1 cellular context compared by ENCODE assay signal in genomic region chr1:41557751-41558455, GRCh38.
TF ChIP-seq lines count a peak whose summit lies in the region.

No MANE protein-coding gene starts in this region.

TF ChIP-seq in HepG2, 621 proteins besides CTCF, POLR2A, EP300 and RAD21 (continued from another document):
- TF ChIP-seq DZIP1 (CRISPR knock-in tag; IDR thresholded peaks at IDR 0.05) (no peak), KDM6A (CRISPR knock-in tag; IDR thresholded peaks at IDR 0.05; ENCODE audit: low read depth) (no peak), NR2C2 (CRISPR knock-in tag; IDR thresholded peaks at IDR 0.05; ENCODE audit: borderline replicate concordance) (no peak), ZMYM3 (CRISPR knock-in tag; IDR thresholded peaks at IDR 0.05) (no peak), RARA (CRISPR knock-in tag; IDR thresholded peaks at IDR 0.05) (no peak), WIZ (CRISPR knock-in tag; IDR thresholded peaks at IDR 0.05) (no peak), MXD4 (CRISPR knock-in tag; IDR thresholded peaks at IDR 0.05) (no peak), REPIN1 (CRISPR knock-in tag; IDR thresholded peaks at IDR 0.05; ENCODE audit: borderline replicate concordance, low read depth) (no peak), PRPF4 (IDR thresholded peaks at IDR 0.05; ENCODE audit: low read depth, low read length, poor library complexity, severe bottlenecking) (no peak), ZNF354B (CRISPR knock-in tag; IDR thresholded peaks at IDR 0.05) (no peak), SCMH1 (CRISPR knock-in tag; IDR thresholded peaks at IDR 0.05; ENCODE audit: borderline replicate concordance) (no peak), FIP1L1 (IDR thresholded peaks at IDR 0.05; ENCODE audit: borderline replicate concordance, insufficient read depth, low read depth, low read length) (no peak)
- TF ChIP-seq, protein P1, sequence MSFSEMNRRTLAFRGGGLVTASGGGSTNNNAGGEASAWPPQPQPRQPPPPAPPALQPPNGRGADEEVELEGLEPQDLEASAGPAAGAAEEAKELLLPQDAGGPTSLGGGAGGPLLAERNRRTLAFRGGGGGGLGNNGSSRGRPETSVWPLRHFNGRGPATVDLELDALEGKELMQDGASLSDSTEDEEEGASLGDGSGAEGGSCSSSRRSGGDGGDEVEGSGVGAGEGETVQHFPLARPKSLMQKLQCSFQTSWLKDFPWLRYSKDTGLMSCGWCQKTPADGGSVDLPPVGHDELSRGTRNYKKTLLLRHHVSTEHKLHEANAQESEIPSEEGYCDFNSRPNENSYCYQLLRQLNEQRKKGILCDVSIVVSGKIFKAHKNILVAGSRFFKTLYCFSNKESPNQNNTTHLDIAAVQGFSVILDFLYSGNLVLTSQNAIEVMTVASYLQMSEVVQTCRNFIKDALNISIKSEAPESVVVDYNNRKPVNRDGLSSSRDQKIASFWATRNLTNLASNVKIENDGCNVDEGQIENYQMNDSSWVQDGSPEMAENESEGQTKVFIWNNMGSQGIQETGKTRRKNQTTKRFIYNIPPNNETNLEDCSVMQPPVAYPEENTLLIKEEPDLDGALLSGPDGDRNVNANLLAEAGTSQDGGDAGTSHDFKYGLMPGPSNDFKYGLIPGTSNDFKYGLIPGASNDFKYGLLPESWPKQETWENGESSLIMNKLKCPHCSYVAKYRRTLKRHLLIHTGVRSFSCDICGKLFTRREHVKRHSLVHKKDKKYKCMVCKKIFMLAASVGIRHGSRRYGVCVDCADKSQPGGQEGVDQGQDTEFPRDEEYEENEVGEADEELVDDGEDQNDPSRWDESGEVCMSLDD (CRISPR knock-in tag; IDR thresholded peaks at IDR 0.05; ENCODE audit: borderline replicate concordance), result no peak
- TF ChIP-seq, protein P2, sequence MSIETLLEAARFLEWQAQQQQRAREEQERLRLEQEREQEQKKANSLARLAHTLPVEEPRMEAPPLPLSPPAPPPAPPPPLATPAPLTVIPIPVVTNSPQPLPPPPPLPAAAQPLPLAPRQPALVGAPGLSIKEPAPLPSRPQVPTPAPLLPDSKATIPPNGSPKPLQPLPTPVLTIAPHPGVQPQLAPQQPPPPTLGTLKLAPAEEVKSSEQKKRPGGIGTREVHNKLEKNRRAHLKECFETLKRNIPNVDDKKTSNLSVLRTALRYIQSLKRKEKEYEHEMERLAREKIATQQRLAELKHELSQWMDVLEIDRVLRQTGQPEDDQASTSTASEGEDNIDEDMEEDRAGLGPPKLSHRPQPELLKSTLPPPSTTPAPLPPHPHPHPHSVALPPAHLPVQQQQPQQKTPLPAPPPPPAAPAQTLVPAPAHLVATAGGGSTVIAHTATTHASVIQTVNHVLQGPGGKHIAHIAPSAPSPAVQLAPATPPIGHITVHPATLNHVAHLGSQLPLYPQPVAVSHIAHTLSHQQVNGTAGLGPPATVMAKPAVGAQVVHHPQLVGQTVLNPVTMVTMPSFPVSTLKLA (IDR thresholded peaks at IDR 0.05), result no peak
- TF ChIP-seq, protein P3, sequence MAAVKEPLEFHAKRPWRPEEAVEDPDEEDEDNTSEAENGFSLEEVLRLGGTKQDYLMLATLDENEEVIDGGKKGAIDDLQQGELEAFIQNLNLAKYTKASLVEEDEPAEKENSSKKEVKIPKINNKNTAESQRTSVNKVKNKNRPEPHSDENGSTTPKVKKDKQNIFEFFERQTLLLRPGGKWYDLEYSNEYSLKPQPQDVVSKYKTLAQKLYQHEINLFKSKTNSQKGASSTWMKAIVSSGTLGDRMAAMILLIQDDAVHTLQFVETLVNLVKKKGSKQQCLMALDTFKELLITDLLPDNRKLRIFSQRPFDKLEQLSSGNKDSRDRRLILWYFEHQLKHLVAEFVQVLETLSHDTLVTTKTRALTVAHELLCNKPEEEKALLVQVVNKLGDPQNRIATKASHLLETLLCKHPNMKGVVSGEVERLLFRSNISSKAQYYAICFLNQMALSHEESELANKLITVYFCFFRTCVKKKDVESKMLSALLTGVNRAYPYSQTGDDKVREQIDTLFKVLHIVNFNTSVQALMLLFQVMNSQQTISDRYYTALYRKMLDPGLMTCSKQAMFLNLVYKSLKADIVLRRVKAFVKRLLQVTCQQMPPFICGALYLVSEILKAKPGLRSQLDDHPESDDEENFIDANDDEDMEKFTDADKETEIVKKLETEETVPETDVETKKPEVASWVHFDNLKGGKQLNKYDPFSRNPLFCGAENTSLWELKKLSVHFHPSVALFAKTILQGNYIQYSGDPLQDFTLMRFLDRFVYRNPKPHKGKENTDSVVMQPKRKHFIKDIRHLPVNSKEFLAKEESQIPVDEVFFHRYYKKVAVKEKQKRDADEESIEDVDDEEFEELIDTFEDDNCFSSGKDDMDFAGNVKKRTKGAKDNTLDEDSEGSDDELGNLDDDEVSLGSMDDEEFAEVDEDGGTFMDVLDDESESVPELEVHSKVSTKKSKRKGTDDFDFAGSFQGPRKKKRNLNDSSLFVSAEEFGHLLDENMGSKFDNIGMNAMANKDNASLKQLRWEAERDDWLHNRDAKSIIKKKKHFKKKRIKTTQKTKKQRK (IDR thresholded peaks at IDR 0.05; ENCODE audit: low read length), result no peak
- TF ChIP-seq, protein P4, sequence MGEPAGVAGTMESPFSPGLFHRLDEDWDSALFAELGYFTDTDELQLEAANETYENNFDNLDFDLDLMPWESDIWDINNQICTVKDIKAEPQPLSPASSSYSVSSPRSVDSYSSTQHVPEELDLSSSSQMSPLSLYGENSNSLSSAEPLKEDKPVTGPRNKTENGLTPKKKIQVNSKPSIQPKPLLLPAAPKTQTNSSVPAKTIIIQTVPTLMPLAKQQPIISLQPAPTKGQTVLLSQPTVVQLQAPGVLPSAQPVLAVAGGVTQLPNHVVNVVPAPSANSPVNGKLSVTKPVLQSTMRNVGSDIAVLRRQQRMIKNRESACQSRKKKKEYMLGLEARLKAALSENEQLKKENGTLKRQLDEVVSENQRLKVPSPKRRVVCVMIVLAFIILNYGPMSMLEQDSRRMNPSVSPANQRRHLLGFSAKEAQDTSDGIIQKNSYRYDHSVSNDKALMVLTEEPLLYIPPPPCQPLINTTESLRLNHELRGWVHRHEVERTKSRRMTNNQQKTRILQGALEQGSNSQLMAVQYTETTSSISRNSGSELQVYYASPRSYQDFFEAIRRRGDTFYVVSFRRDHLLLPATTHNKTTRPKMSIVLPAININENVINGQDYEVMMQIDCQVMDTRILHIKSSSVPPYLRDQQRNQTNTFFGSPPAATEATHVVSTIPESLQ (CRISPR knock-in tag; conservative IDR thresholded peaks at IDR 0.05), result no peak
- TF ChIP-seq, protein P5, sequence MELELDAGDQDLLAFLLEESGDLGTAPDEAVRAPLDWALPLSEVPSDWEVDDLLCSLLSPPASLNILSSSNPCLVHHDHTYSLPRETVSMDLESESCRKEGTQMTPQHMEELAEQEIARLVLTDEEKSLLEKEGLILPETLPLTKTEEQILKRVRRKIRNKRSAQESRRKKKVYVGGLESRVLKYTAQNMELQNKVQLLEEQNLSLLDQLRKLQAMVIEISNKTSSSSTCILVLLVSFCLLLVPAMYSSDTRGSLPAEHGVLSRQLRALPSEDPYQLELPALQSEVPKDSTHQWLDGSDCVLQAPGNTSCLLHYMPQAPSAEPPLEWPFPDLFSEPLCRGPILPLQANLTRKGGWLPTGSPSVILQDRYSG (CRISPR knock-in tag; IDR thresholded peaks at IDR 0.05), result no peak
TF ChIP-seq in HepG2: peak in this region for 0.
